Comparison of ENCODE assay signal across 28 cellular contexts in genomic region chr3:3107181-3107580, GRCh38. TPM values are rescaled to one million over a fixed set of nuclear protein-coding genes. Genes with fewer than 3 reads are reported as not detected.
"Had no signal": no experiment of that assay in that cellular context is flagged by ENCODE, and none has a peak within 500 bp of the region (broad histone marks: within the 10 kb centered on the region; RNA-seq: fewer than 3 reads in every experiment).

No MANE protein-coding gene starts in this region.

- H3K9me3 ChIP-seq: esophagus muscularis mucosa, gastrocnemius medialis, heart left ventricle had no signal

- H3K4me3 Mint-ChIP-seq: activated CD4-positive, alpha-beta T cell treated with anti-CD3 and anti-CD28 coated beads for 36 hours; activated CD4-positive, alpha-beta T cell treated with anti-CD3 and anti-CD28 coated beads, Interleukin-2, amount 10 ng/mL, durations not matched to agents 24 days and 14 days; activated CD8-positive, alpha-beta T cell treated with anti-CD3 and anti-CD28 coated beads for 36 hours; activated naive CD8-positive, alpha-beta T cell; activated T-cell treated with anti-CD3 and anti-CD28 coated beads, Interleukin-2, amount 50 U/mL, for 4 hours; activated T-helper 1 cell treated with anti-CD3 and anti-CD28 coated beads, Interleukin-12 subunit alpha, Interleukin-12 subunit beta, Interleukin-2, Interleukin-4 antibody, amounts not matched to agents 30 ng/mL and 10 ng/mL and 1 ng/mL, durations not matched to agents 14 hours and 24 hours and 36 hours; central memory CD8-positive, alpha-beta T cell; dendritic cell treated with granulocyte-macrophage colony-stimulating factor and Interleukin-4, amounts not matched to agents 40 ng/mL and 50 ng/mL, for 4 days had no signal

- H3K27me3 Mint-ChIP-seq: activated CD4-positive, alpha-beta T cell treated with anti-CD3 and anti-CD28 coated beads for 36 hours; central memory CD8-positive, alpha-beta T cell; dendritic cell treated with granulocyte-macrophage colony-stimulating factor and Interleukin-4, amounts not matched to agents 40 ng/mL and 50 ng/mL, for 4 days had no signal

- H3K9me3 Mint-ChIP-seq: activated CD4-positive, alpha-beta T cell treated with anti-CD3 and anti-CD28 coated beads, Interleukin-2, amount 10 ng/mL, durations not matched to agents 24 days and 14 days; activated CD8-positive, alpha-beta T cell treated with anti-CD3 and anti-CD28 coated beads for 36 hours; activated T-cell treated with anti-CD3 and anti-CD28 coated beads, Interleukin-2, amount 50 U/mL, for 4 hours; activated T-helper 1 cell treated with anti-CD3 and anti-CD28 coated beads, Interleukin-12 subunit alpha, Interleukin-12 subunit beta, Interleukin-2, Interleukin-4 antibody, amounts not matched to agents 30 ng/mL and 10 ng/mL and 1 ng/mL, durations not matched to agents 14 hours and 24 hours and 36 hours; central memory CD8-positive, alpha-beta T cell; dendritic cell treated with granulocyte-macrophage colony-stimulating factor and Interleukin-4, amounts not matched to agents 40 ng/mL and 50 ng/mL, for 4 days had no signal

- ATAC-seq: activated CD8-positive, alpha-beta T cell treated with anti-CD3 and anti-CD28 coated beads for 36 hours; foreskin keratinocyte; gastrocnemius medialis; heart left ventricle had no signal

- H3K36me3 Mint-ChIP-seq: activated naive CD8-positive, alpha-beta T cell had no signal

- DNase-seq: activated CD4-positive, alpha-beta T cell treated with anti-CD3 and anti-CD28 coated beads for 36 hours; activated CD4-positive, alpha-beta T cell treated with anti-CD3 and anti-CD28 coated beads, Interleukin-2, amount 10 ng/mL, durations not matched to agents 24 days and 14 days; activated CD4-positive, CD25-positive, alpha-beta regulatory T cell; activated CD4-positive, CD25-positive, alpha-beta regulatory T cell treated with anti-CD3 and anti-CD28 coated beads, Interleukin-2, amount 50 U/mL, for 72 hours; activated CD8-positive, alpha-beta memory T cell treated with anti-CD3 and anti-CD28 coated beads for 24 hours; activated CD8-positive, alpha-beta T cell treated with anti-CD3 and anti-CD28 coated beads for 36 hours; activated gamma-delta T cell treated with Interleukin-2 at 50 U/mL for 16 hours; activated naive CD4-positive, alpha-beta T cell treated with anti-CD3 and anti-CD28 coated beads, Interleukin-2, amount 50 U/mL, for 16 hours; activated naive CD4-positive, alpha-beta T cell treated with Interleukin-2 at 50 U/mL for 16 hours; activated T-cell treated with anti-CD3 and anti-CD28 coated beads, Interleukin-2, amount 50 U/mL, for 4 hours; amniotic stem cell; anterior cingulate cortex; brain microvascular endothelial cell; dorsolateral prefrontal cortex; effector memory CD4-positive, alpha-beta T cell; erythroblast; foreskin keratinocyte; gastrocnemius medialis; glutamatergic neuron; heart left ventricle; T-helper 1 cell had no signal

- H3K27ac Mint-ChIP-seq: activated CD4-positive, alpha-beta T cell treated with anti-CD3 and anti-CD28 coated beads for 36 hours; activated CD4-positive, alpha-beta T cell treated with anti-CD3 and anti-CD28 coated beads, Interleukin-2, amount 10 ng/mL, durations not matched to agents 24 days and 14 days; activated CD8-positive, alpha-beta T cell treated with anti-CD3 and anti-CD28 coated beads for 36 hours; activated naive CD8-positive, alpha-beta T cell; activated T-helper 1 cell treated with anti-CD3 and anti-CD28 coated beads, Interleukin-12 subunit alpha, Interleukin-12 subunit beta, Interleukin-2, Interleukin-4 antibody, amounts not matched to agents 30 ng/mL and 10 ng/mL and 1 ng/mL, durations not matched to agents 14 hours and 24 hours and 36 hours; dendritic cell treated with granulocyte-macrophage colony-stimulating factor and Interleukin-4, amounts not matched to agents 40 ng/mL and 50 ng/mL, for 4 days had no signal

RNA-seq across cellular contexts. Expression of gene IL5RA, which starts 3.0 kb away (rescaled TPM):
- total RNA-seq: activated CD4-positive, alpha-beta T cell treated with anti-CD3 and anti-CD28 coated beads, Interleukin-2, amount 10 ng/mL, durations not matched to agents 24 days and 14 days; activated CD8-positive, alpha-beta T cell treated with anti-CD3 and anti-CD28 coated beads for 36 hours; activated T-helper 1 cell treated with anti-CD3 and anti-CD28 coated beads, Interleukin-12 subunit alpha, Interleukin-12 subunit beta, Interleukin-2, Interleukin-4 antibody, amounts not matched to agents 30 ng/mL and 10 ng/mL and 1 ng/mL, durations not matched to agents 14 hours and 24 hours and 36 hours; astrocyte; bronchial epithelial cell; foreskin keratinocyte; gastrocnemius medialis had no signal
